Comparison of ENCODE assay signal across 10 cellular contexts in genomic region chr6:33851959-33852358, GRCh38. TPM values are rescaled to one million over a fixed set of nuclear protein-coding genes. Genes with fewer than 3 reads are reported as not detected.
DNase-seq lines count a peak whose midpoint lies in the region; ATAC-seq and TF ChIP-seq lines count a peak whose summit lies in the region.
"Had no signal": no experiment of that assay in that cellular context is flagged by ENCODE, and none has a peak within 500 bp of the region (broad histone marks: within the 10 kb centered on the region; RNA-seq: fewer than 3 reads in every experiment).

No MANE protein-coding gene starts in this region.

- H3K4me1 ChIP-seq in left ventricle myocardium inferior (peaks cover 9% of the 10 kb centered on the region), ascending aorta (no peaks in the 10 kb centered on the region)
- H3K4me1 ChIP-seq: SJSA1 had no signal

- H3K9me3 ChIP-seq in left ventricle myocardium inferior (replicated peaks) = no peaks in the 10 kb centered on the region
- no peaks in the 10 kb centered on the region for H3K9me3 ChIP-seq in ascending aorta
- H3K9me3 ChIP-seq: SJSA1 had no signal

- peaks cover 96% of the 10 kb centered on the region for H3K27me3 ChIP-seq in left ventricle myocardium inferior (ENCODE audit: low read depth)
- no peaks in the 10 kb centered on the region for H3K27me3 ChIP-seq in ascending aorta
- H3K27me3 ChIP-seq: SJSA1 had no signal

- intact Hi-C loops in left ventricle myocardium inferior (cut with micrococcal nuclease) (no loop called here), ascending aorta (cut with DNase I) (no loop called here)

- H3K4me3 ChIP-seq in AG04449 (ENCODE audit: low read depth, low read length) (no peak overlapping the region), left ventricle myocardium inferior (no peak overlapping the region), ascending aorta (no peak overlapping the region)
- H3K4me3 ChIP-seq: SJSA1 had no signal

- TF ChIP-seq CTCF in AG04449 (IDR thresholded peaks at IDR 0.05; ENCODE audit: insufficient read depth, low read length, missing control alignments) (peak; percentile 58), GM12873 (IDR thresholded peaks at IDR 0.05; ENCODE audit: insufficient read depth, low read depth, low read length, missing control alignments) (peak; percentile 66), left ventricle myocardium inferior (IDR thresholded peaks at IDR 0.05; ENCODE audit: borderline replicate concordance) (peak; percentile 53), ascending aorta (IDR thresholded peaks at IDR 0.05) (no peak), RWPE1 (conservative IDR thresholded peaks at IDR 0.05; ENCODE audit: low read depth) (no peak; the same call in 1 of the 2 replicates)

- POLR2A ChIA-PET in AG04449 (lab: Yijun Ruan, JAX) (no interaction called here), RWPE1 (lab: Yijun Ruan, JAX; ENCODE audit: low non-redundant PET) (no interaction called here)

- H3K27ac ChIP-seq in left ventricle myocardium inferior (replicated peaks) = no peak overlapping the region
- H3K27ac ChIP-seq in ascending aorta = no peak overlapping the region
- no peak overlapping the region for H3K27ac ChIP-seq in RWPE1
- H3K27ac ChIP-seq: SJSA1 had no signal

- CTCF ChIA-PET in AG04449 (lab: Yijun Ruan, JAX) (interaction anchor here (0.9 to 3.3 kb wide), 4 partner anchors 11 to 175 kb away, joined by 3 to 16 read pairs (median 8); no protein-coding TSS in a partner anchor), RWPE1 (lab: Yijun Ruan, JAX) (interaction anchor here (0.6 kb wide), 1 partner anchor 358 kb away, joined by 4 read pairs; no protein-coding TSS in a partner anchor)

- DNase-seq in AG04449 (ENCODE audit: low read depth, low spot score) = no peak
- DNase-seq in SW480 (ENCODE audit: low spot score) = peak; percentile 13
- no peak for DNase-seq in left ventricle myocardium inferior
- no peak for DNase-seq in ascending aorta (ENCODE audit: low spot score in 2 of 2)
- no peak for DNase-seq in effector CD4-positive, alpha-beta T cell
- DNase-seq in RWPE1 (ENCODE audit: low spot score) = no peak

- no peak for ATAC-seq in HG02678 (IDR thresholded peaks at IDR 0.05; ENCODE audit: unreplicated experiment)

- no peaks in the 10 kb centered on the region for H3K36me3 ChIP-seq in left ventricle myocardium inferior
- no peaks in the 10 kb centered on the region for H3K36me3 ChIP-seq in ascending aorta
- H3K36me3 ChIP-seq: SJSA1 had no signal

RNA-seq across cellular contexts. Expression of gene MLN, which starts 48.2 kb away (rescaled TPM):
- total RNA-seq in left ventricle myocardium inferior (not detected), ascending aorta (not detected)
- total RNA-seq: endothelial cell of umbilical vein, SJSA1 had no signal

Comparison
In these comparisons a context has a peak if more than half of its experiments do, and no peak if none do; other contexts are left out.
1. CTCF ChIP-seq: peak in AG04449 (single experiment), GM12873 (single experiment) and left ventricle myocardium inferior (single experiment); none in ascending aorta (0 of 3) and RWPE1 (single experiment).